In the genomic region with DNA sequence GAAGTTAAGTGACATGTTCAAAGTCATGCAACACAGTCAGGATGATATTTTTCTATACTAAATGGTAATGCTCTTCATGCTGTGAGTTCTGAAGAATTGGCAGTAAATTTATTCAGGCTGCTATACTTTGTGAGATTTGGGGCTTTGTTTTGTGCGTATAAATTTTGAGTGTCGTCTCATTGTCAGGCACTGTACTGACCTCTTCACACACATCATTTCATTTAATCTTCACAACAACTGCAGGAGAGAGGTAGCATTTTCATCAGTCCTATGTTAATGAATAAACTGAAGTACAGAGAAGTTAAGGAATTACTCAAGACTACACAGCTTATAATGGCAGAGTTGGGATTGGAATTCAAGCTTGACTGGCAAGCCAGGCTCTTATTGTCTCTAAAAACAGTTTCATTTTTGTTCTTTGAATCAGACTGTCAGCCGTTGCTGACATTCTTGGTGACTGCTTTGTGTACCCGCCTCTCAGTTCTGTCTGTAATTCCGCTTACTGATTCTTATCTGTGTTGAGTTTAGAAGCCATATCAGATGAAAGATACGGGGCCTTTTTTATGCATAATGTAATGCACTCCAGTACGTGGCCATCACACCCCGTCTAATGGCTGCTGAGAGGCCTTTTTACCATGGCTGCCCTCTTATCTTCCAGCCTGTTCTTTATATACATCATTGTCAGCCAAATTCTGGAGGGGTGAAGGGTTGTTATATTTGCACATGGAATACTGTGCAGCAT, we compare ENCODE assay signal across 11 cellular contexts.
DNase-seq lines count a peak whose midpoint lies in the region; ATAC-seq, FAIRE-seq and TF ChIP-seq lines count a peak whose summit lies in the region.
"Had no signal": no experiment of that assay in that cellular context is flagged by ENCODE, and none has a peak within 500 bp of the region (broad histone marks: within the 10 kb centered on the region; RNA-seq: fewer than 3 reads in every experiment).

No MANE protein-coding gene starts in this region.

- peak; percentile 37 for FAIRE-seq in K562 (lab: Jason Lieb, UNC)

- POLR2A ChIA-PET in Panc1 (lab: Charles Lee) (no interaction called here), K562 (lab: Yijun Ruan, JAX) (no interaction called here)

- no peaks in the 10 kb centered on the region for H3K27me3 Mint-ChIP-seq in natural killer cell (ENCODE audit: low read depth in 2 of 2)
- H3K27me3 Mint-ChIP-seq: dendritic cell treated with granulocyte-macrophage colony-stimulating factor and Interleukin-4, amounts not matched to agents 40 ng/mL and 50 ng/mL, for 4 days had no signal

- peak; percentile 95 for ATAC-seq in DND-41 (ENCODE audit: insufficient read depth, low read depth)
- ATAC-seq in Panc1: peak; percentile 91
- peak; percentile 67 for ATAC-seq in K562
- ATAC-seq in natural killer cell: peak; percentile 67 to 83 (median 70)
- ATAC-seq in HG02885 (IDR thresholded peaks at IDR 0.05; ENCODE audit: poor library complexity, unreplicated experiment): no peak
- no peak for ATAC-seq in GM18520 (IDR thresholded peaks at IDR 0.05; ENCODE audit: unreplicated experiment)
- ATAC-seq: PC-3 had no signal

- H3K4me3 ChIP-seq in DND-41 (ENCODE audit: low read depth in 1 of 2, low read length in 2 of 2) (peak overlapping the region in 1 of 2 experiments; percentile 37; a peak in 2 of 4 replicates), Panc1 (ENCODE audit: low read depth in 2 of 2, low read length in 2 of 2) (no peak overlapping the region), K562 (no peak overlapping the region)
- H3K4me3 ChIP-seq: neural progenitor cell had no signal

- H2AFZ ChIP-seq in DND-41 (ENCODE audit: low read depth, low read length) (peak overlapping the region; percentile 75), K562 (ENCODE audit: low read depth, low read length) (peak overlapping the region; percentile 72)
- H2AFZ ChIP-seq: neural progenitor cell had no signal

- 17% methylated on average over 8 of the region's 8 CpGs for WGBS in K562 (ENCODE audit: insufficient coverage, low coverage, missing lambda C conversion rate)

- CTCF ChIA-PET in Panc1 (lab: Charles Lee): no interaction called here
- CTCF ChIA-PET in K562 (lab: Yijun Ruan, JAX; ENCODE audit: low intra/inter-chr PET ratio): no interaction called here

- TF ChIP-seq EP300 in K562 (IDR thresholded peaks at IDR 0.05; ENCODE audit: low read length): no peak

- H3K27me3 ChIP-seq in DND-41 (ENCODE audit: insufficient read depth, low read length, poor library complexity) (no peaks in the 10 kb centered on the region), Panc1 (ENCODE audit: control insufficient read depth, insufficient read depth, low read length) (no peaks in the 10 kb centered on the region), K562 (ENCODE audit: control insufficient read depth in 2 of 2, insufficient read depth in 2 of 2, low read length in 2 of 2) (no peaks in the 10 kb centered on the region)
- H3K27me3 ChIP-seq: neural progenitor cell had no signal

- no peak for TF ChIP-seq RAD21 in K562 (CRISPR knock-in tag; conservative IDR thresholded peaks at IDR 0.05 in 1 of 2, IDR thresholded peaks at IDR 0.05 in 1 of 2)

- in situ Hi-C loops in Panc1 (cut with HindIII; ENCODE audit: low pct_unique_long_range_greater_than_20kb, low sequenced_read_pairs) (no loop called here), K562 (cut with MboI) (no loop called here)

- no peaks in the 10 kb centered on the region for H3K9me3 Mint-ChIP-seq in natural killer cell
- H3K9me3 Mint-ChIP-seq: neural progenitor cell had no signal

- H3K9me3 ChIP-seq in DND-41 (ENCODE audit: insufficient read depth, low read length, severe bottlenecking) (no peaks in the 10 kb centered on the region), Panc1 (ENCODE audit: control insufficient read depth, insufficient read depth, low read depth, low read length) (no peaks in the 10 kb centered on the region), K562 (replicated peaks; ENCODE audit: control insufficient read depth, insufficient read depth, low read depth, low read length) (no peaks in the 10 kb centered on the region)

- intact Hi-C loops in Panc1 (cut with micrococcal nuclease; ENCODE audit: unreplicated experiment): no loop called here
- intact Hi-C loops in K562 (cut with micrococcal nuclease): no loop called here
- intact Hi-C loops in natural killer cell (cut with micrococcal nuclease): no loop called here

- TF ChIP-seq POLR2A in K562 (conservative IDR thresholded peaks at IDR 0.05): no peak

- H3K4me2 ChIP-seq in DND-41 (ENCODE audit: insufficient read depth, low read length) (peak overlapping the region; percentile 53), K562 (ENCODE audit: insufficient read depth, low read length) (peak overlapping the region; percentile 25)
- H3K4me2 ChIP-seq: neural progenitor cell had no signal

- no peaks in the 10 kb centered on the region for H3K79me2 ChIP-seq in DND-41 (ENCODE audit: insufficient read depth, low read length)
- H3K79me2 ChIP-seq in K562 (ENCODE audit: control insufficient read depth, insufficient read depth, low read length): no peaks in the 10 kb centered on the region

- H3K36me3 ChIP-seq in DND-41 (ENCODE audit: insufficient read depth, low read length) (peaks cover 44% of the 10 kb centered on the region), Panc1 (ENCODE audit: control insufficient read depth, insufficient read depth, low read length) (peaks cover 4% of the 10 kb centered on the region), K562 (ENCODE audit: control insufficient read depth, insufficient read depth, low read length) (no peaks in the 10 kb centered on the region)
- H3K36me3 ChIP-seq: neural progenitor cell had no signal

- H3K9ac ChIP-seq in DND-41 (ENCODE audit: low read depth, low read length): peak overlapping the region; percentile 54
- 0 out of 4 replicates have a peak overlapping the region, but pooled peaks of 1 of the 2 experiments have one; percentile 12 for H3K9ac ChIP-seq in K562 (ENCODE audit: insufficient read depth in 1 of 2, low read depth in 2 of 2, low read length in 2 of 2)
- H3K9ac ChIP-seq: neural progenitor cell had no signal

- peaks cover 12 to 22% of the 10 kb centered on the region in 2 donors for H3K4me1 Mint-ChIP-seq in natural killer cell

- TF ChIP-seq CTCF in DND-41 (IDR thresholded peaks at IDR 0.05; ENCODE audit: borderline replicate concordance, extremely low read depth, low read length, poor library complexity, severe bottlenecking) (no peak), Panc1 (IDR thresholded peaks at IDR 0.05) (no peak), K562 (IDR thresholded peaks at IDR 0.05 in 2 of 3, conservative IDR thresholded peaks at IDR 0.05 in 1 of 3; ENCODE audit: insufficient read depth in 2 of 3, low read depth in 1 of 3, low read length in 3 of 3) (no peak), natural killer cell (IDR thresholded peaks at IDR 0.05) (no peak)

- no peaks in the 10 kb centered on the region for H3K9me1 ChIP-seq in K562 (ENCODE audit: control insufficient read depth, insufficient read depth, low read length)

- H4K20me1 ChIP-seq in DND-41 (ENCODE audit: insufficient read depth, low read length) (no peaks in the 10 kb centered on the region), K562 (replicated peaks; ENCODE audit: control insufficient read depth, insufficient read depth, low read length) (no peaks in the 10 kb centered on the region)

- DNase-seq in DND-41 (peak; percentile 71), Panc1 (ENCODE audit: low read depth, low spot score) (no peak), K562 (ENCODE audit: extremely low read depth in 1 of 4, low spot score in 3 of 4) (no peak), natural killer cell (no peak), NCI-H2196 (lab: John Stamatoyannopoulos, UW; ENCODE audit: unreplicated experiment) (no peak), NCI-H1436 treated with DMSO at 0.1 percent for 48 hours (lab: John Stamatoyannopoulos, UW) (no peak)
- DNase-seq: PC-3 had no signal

- H3K4me3 Mint-ChIP-seq in natural killer cell: peak overlapping the region; percentile 36
- H3K4me3 Mint-ChIP-seq: dendritic cell treated with granulocyte-macrophage colony-stimulating factor and Interleukin-4, amounts not matched to agents 40 ng/mL and 50 ng/mL, for 4 days; neural progenitor cell had no signal

- peaks cover 19% of the 10 kb centered on the region for H3K36me3 Mint-ChIP-seq in natural killer cell

- BruUV-seq in Panc1 (replicated peaks; lab: Mats Ljungman, UMichigan): no TSS peak
- no TSS peak for BruUV-seq in K562 (replicated peaks; lab: Mats Ljungman, UMichigan)

- peak overlapping the region; percentile 85 for H3K27ac ChIP-seq in DND-41 (ENCODE audit: low read length)
- H3K27ac ChIP-seq in Panc1 (ENCODE audit: low read length): no peak overlapping the region
- peak overlapping the region; percentile 16; the same call in 1 of the 3 replicates for H3K27ac ChIP-seq in K562 (ENCODE audit: extremely low read depth, low read depth, low read length)
- H3K27ac ChIP-seq: neural progenitor cell had no signal

- H3K4me1 ChIP-seq in DND-41 (ENCODE audit: insufficient read depth, low read length) (peaks cover 35% of the 10 kb centered on the region), Panc1 (ENCODE audit: control insufficient read depth, insufficient read depth, low read length) (peaks cover 10% of the 10 kb centered on the region), K562 (replicated peaks in 1 of 2; ENCODE audit: control insufficient read depth in 2 of 2, insufficient read depth in 2 of 2, low read length in 2 of 2) (peaks cover 0 to 11% of the 10 kb centered on the region in 2 experiments; a peak in 3 of 5 replicates)
- H3K4me1 ChIP-seq: neural progenitor cell had no signal

- peak overlapping the region; percentile 77 to 87 for H3K27ac Mint-ChIP-seq in natural killer cell
- H3K27ac Mint-ChIP-seq: dendritic cell treated with granulocyte-macrophage colony-stimulating factor and Interleukin-4, amounts not matched to agents 40 ng/mL and 50 ng/mL, for 4 days; neural progenitor cell had no signal

TF ChIP-seq in K562, 482 proteins besides CTCF, POLR2A, EP300 and RAD21 (continues in another document):
- TF ChIP-seq, protein P1, sequence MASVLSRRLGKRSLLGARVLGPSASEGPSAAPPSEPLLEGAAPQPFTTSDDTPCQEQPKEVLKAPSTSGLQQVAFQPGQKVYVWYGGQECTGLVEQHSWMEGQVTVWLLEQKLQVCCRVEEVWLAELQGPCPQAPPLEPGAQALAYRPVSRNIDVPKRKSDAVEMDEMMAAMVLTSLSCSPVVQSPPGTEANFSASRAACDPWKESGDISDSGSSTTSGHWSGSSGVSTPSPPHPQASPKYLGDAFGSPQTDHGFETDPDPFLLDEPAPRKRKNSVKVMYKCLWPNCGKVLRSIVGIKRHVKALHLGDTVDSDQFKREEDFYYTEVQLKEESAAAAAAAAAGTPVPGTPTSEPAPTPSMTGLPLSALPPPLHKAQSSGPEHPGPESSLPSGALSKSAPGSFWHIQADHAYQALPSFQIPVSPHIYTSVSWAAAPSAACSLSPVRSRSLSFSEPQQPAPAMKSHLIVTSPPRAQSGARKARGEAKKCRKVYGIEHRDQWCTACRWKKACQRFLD (CRISPR knock-in tag; IDR thresholded peaks at IDR 0.05): 0 out of 2 replicates have a peak, but pooled peaks have one; percentile 32
- 0 out of 2 replicates have a peak, but pooled peaks have one; percentile 56 for TF ChIP-seq ZNF197 (CRISPR knock-in tag; IDR thresholded peaks at IDR 0.05; ENCODE audit: low read depth)
- no peak for TF ChIP-seq LEF1 (IDR thresholded peaks at IDR 0.05)
- no peak for TF ChIP-seq CCAR2 (IDR thresholded peaks at IDR 0.05; ENCODE audit: low read depth, low read length)

Comparison
In these comparisons a context has a peak if more than half of its experiments do, and no peak if none do; other contexts are left out.
1. ATAC-seq: peak in DND-41 (single experiment), Panc1 (single experiment), K562 (single experiment) and natural killer cell (3 of 3); none in HG02885 (single experiment) and GM18520 (single experiment).